Comparison of ENCODE assay signal across 8 cellular contexts in the genomic region with DNA sequence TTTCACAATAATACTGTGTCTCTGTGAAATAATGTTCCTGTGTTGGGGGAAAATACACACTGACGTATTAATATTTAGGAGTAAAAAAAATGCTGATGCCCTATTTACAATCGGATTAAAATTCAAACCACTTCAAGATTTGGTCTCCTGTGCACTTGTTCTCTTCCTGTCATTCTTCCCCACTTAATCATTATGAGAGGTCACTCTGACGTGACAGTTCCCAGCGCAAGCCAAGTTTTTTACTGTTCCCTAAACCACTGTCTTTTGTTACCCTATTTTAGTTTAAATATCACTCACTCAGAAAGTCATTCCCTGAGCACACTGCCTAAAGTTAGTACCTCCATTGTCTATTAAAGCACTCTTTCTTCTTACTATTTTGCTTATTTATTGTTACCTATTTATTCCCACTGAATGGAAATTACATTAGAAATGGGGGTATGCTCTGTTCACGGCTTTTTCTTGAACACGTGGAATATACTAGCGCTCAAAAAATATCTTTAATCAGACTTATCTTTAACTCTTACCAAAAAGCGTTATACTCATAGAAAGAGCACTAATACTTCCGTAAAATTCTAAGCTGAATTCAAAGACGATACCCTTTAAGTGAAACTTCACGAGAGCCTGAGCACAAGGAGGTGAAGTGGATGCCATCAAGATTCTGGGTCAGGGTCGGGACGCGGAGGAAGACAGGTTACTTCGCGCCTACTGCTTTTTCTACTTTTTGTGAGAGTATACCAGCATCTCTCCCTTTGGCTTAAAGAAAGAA. TPM values are rescaled to one million over a fixed set of nuclear protein-coding genes. Genes with fewer than 3 reads are reported as not detected.
DNase-seq lines count a peak whose midpoint lies in the region; ATAC-seq and TF ChIP-seq lines count a peak whose summit lies in the region.

No MANE protein-coding gene starts in this region.

- TF ChIP-seq CTCF in AG10803 (conservative IDR thresholded peaks at IDR 0.05; ENCODE audit: low read length) (no peak), ascending aorta (IDR thresholded peaks at IDR 0.05) (no peak)

- peaks cover 49 to 53% of the 10 kb centered on the region in 2 donors for H3K4me1 Mint-ChIP-seq in immature natural killer cell
- H3K4me1 Mint-ChIP-seq in stimulated activated naive CD8-positive, alpha-beta T cell treated with anti-CD3 and anti-CD28 coated beads, Interleukin-15, Interleukin-2, amounts not matched to agents 100 ng/mL and 50 ng/mL, for 24 hours (ENCODE audit: low read depth): peaks cover 53% of the 10 kb centered on the region

- peak overlapping the region; percentile 88 to 100 (median 96) for H3K4me3 Mint-ChIP-seq in immature natural killer cell
- peak overlapping the region; percentile 93 for H3K4me3 Mint-ChIP-seq in stimulated activated naive CD8-positive, alpha-beta T cell treated with anti-CD3 and anti-CD28 coated beads, Interleukin-15, Interleukin-2, amounts not matched to agents 100 ng/mL and 50 ng/mL, for 24 hours

- no peaks in the 10 kb centered on the region for H3K36me3 Mint-ChIP-seq in immature natural killer cell
- peaks cover 22% of the 10 kb centered on the region for H3K36me3 Mint-ChIP-seq in stimulated activated naive CD8-positive, alpha-beta T cell treated with anti-CD3 and anti-CD28 coated beads, Interleukin-15, Interleukin-2, amounts not matched to agents 100 ng/mL and 50 ng/mL, for 24 hours (ENCODE audit: low read depth)

- peak overlapping the region; percentile 94 to 99 (median 96) for H3K27ac Mint-ChIP-seq in immature natural killer cell
- peak overlapping the region; percentile 97 for H3K27ac Mint-ChIP-seq in stimulated activated naive CD8-positive, alpha-beta T cell treated with anti-CD3 and anti-CD28 coated beads, Interleukin-15, Interleukin-2, amounts not matched to agents 100 ng/mL and 50 ng/mL, for 24 hours

- peaks cover 2 to 16% of the 10 kb centered on the region in 2 donors for H3K4me1 ChIP-seq in ascending aorta

- peaks cover 0 to 3% of the 10 kb centered on the region in 2 donors for H3K36me3 ChIP-seq in ascending aorta

- H3K9me3 Mint-ChIP-seq in immature natural killer cell: peaks cover 0 to 2% (median 0%) of the 10 kb centered on the region in 6 donors
- no peaks in the 10 kb centered on the region for H3K9me3 Mint-ChIP-seq in stimulated activated naive CD8-positive, alpha-beta T cell treated with anti-CD3 and anti-CD28 coated beads, Interleukin-15, Interleukin-2, amounts not matched to agents 100 ng/mL and 50 ng/mL, for 24 hours

- DNase-seq in AG10803 (ENCODE audit: low read depth) (no peak), NCI-H460 (ENCODE audit: extremely low read depth, low read depth) (peak; percentile 65), ascending aorta (ENCODE audit: low spot score in 2 of 2) (no peak), immature natural killer cell (no peak), ureter (ENCODE audit: low spot score) (no peak)

- ATAC-seq in GM18520 (IDR thresholded peaks at IDR 0.05; ENCODE audit: unreplicated experiment) (peak; percentile 17), HG03045 (IDR thresholded peaks at IDR 0.05; ENCODE audit: unreplicated experiment) (peak; percentile 36)

- no peaks in the 10 kb centered on the region for H3K9me3 ChIP-seq in ascending aorta

- intact Hi-C loops in ascending aorta (cut with DNase I): loop anchor here (1.0 to 5.0 kb wide), 2 partner anchors 47 to 53 kb away; no protein-coding TSS in a partner anchor

- peaks cover 10 to 19% (median 10%) of the 10 kb centered on the region in 3 donors for H3K27me3 Mint-ChIP-seq in immature natural killer cell (ENCODE audit: low read depth in 3 of 3)
- H3K27me3 Mint-ChIP-seq in stimulated activated naive CD8-positive, alpha-beta T cell treated with anti-CD3 and anti-CD28 coated beads, Interleukin-15, Interleukin-2, amounts not matched to agents 100 ng/mL and 50 ng/mL, for 24 hours: no peaks in the 10 kb centered on the region

- H3K4me3 ChIP-seq in AG10803 (ENCODE audit: low read length) (peak overlapping the region; percentile 75), ascending aorta (peak overlapping the region; percentile 59 to 87)

- H3K27ac ChIP-seq in ascending aorta: peak overlapping the region; percentile 87 to 96

- no peaks in the 10 kb centered on the region for H3K27me3 ChIP-seq in ascending aorta

RNA-seq across cellular contexts. Expression of gene PSMA3, which starts 0.7 kb away (rescaled TPM):
- 202 and 260 TPM in 2 replicates for total RNA-seq in NCI-H460 (2014; rRNA removed; shearing (Covaris generic))
- 256 and 358 TPM in 2 replicates for polyA plus RNA-seq in NCI-H460 (2014; cell fraction: nucleus; rRNA removed)
- 83.3 TPM for total RNA-seq in ascending aorta
- polyA plus RNA-seq in immature natural killer cell: 100 to 1,000 TPM; 133 to 258 (median 167) TPM
- 185 TPM for total RNA-seq in ureter

RNA-seq across cellular contexts. Expression of gene ACTR10, which starts 44.0 kb away (rescaled TPM):
- 93.4 and 101 TPM in 2 replicates for total RNA-seq in NCI-H460 (2014; rRNA removed; shearing (Covaris generic))
- polyA plus RNA-seq in NCI-H460 (2014; cell fraction: nucleus; rRNA removed): 43.6 and 51.9 TPM in 2 replicates
- total RNA-seq in ascending aorta (32.2 TPM), ureter (61.5 TPM)
- 100 to 1,000 TPM in 2 of 3 donors, 10 to 100 TPM in 1; 81.7 to 137 (median 111) TPM for polyA plus RNA-seq in immature natural killer cell

RNA-seq across cellular contexts. Expression of gene ARID4A, which starts 54.4 kb away (rescaled TPM):
- total RNA-seq in NCI-H460 (2014; rRNA removed; shearing (Covaris generic)): 8.0 and 8.1 TPM in 2 replicates
- polyA plus RNA-seq in NCI-H460 (2014; cell fraction: nucleus; rRNA removed): 4.5 and 5.6 TPM in 2 replicates
- total RNA-seq in ascending aorta: 18.2 TPM
- 10 to 100 TPM in 2 of 3 donors, 1 to 10 TPM in 1; 2.6 to 29.9 (median 13.3) TPM for polyA plus RNA-seq in immature natural killer cell
- total RNA-seq in ureter: 33.9 TPM
